ENCODE assay signal across 23 cellular contexts in genomic region chr5:128973244-128973643, GRCh38. TPM values are rescaled to one million over a fixed set of nuclear protein-coding genes. Genes with fewer than 3 reads are reported as not detected.
"Had no signal": no experiment of that assay in that cellular context is flagged by ENCODE, and none has a peak within 500 bp of the region (broad histone marks: within the 10 kb centered on the region; RNA-seq: fewer than 3 reads in every experiment).

No MANE protein-coding gene starts in this region.

- H3K4me3 ChIP-seq: SJSA1, SK-N-MC had no signal

- DNase-seq: IMR-90, Karpas-422, KG1, MV-4-11, NCI-H1048, NCI-H1105, NCI-H1417, NCI-H146, NCI-H1694 treated with DMSO at 0.1 percent for 48 hours, NCI-H1930, NCI-H2081, NCI-H2171, NCI-H226, NCI-H446, NCI-H510A, NCI-H69, Right ventricle myocardium superior, RPMI8226, SIG-M5 had no signal

- H3K27ac ChIP-seq: SJSA1, SK-N-MC had no signal

RNA-seq across cellular contexts. Expression of gene SLC27A6, which starts 8.0 kb away (rescaled TPM):
- total RNA-seq: HT-29, M059J had no signal
